1 cellular context compared by ENCODE assay signal in genomic region chr17:75456417-75457046, GRCh38.
TF ChIP-seq lines count a peak whose summit lies in the region.

Gene TMEM94, plus strand, starts transcription at chr17:75456635. Its CDS starts 15,271 bp downstream, at chr17:75471906.

TF ChIP-seq in HEK293, 187 proteins besides CTCF, POLR2A, EP300 and RAD21 (continued from another document):
- 0 out of 2 replicates have a peak, but pooled peaks have one; percentile 19 for TF ChIP-seq ZNF501 (tag by site-specific recombination; IDR thresholded peaks at IDR 0.05)
- TF ChIP-seq ZBTB7A (tag by site-specific recombination; IDR thresholded peaks at IDR 0.05; ENCODE audit: low read depth) = peak; percentile 98
- no peak for TF ChIP-seq GLI2 (tag by site-specific recombination; IDR thresholded peaks at IDR 0.05; ENCODE audit: borderline replicate concordance, low read depth)
- TF ChIP-seq KLF16 (tag by site-specific recombination; IDR thresholded peaks at IDR 0.05) = peak; percentile 55; the same call in 1 of the 2 replicates
- TF ChIP-seq ZNF157 (tag by site-specific recombination; IDR thresholded peaks at IDR 0.05) = no peak
- TF ChIP-seq ZNF146 (tag by site-specific recombination; IDR thresholded peaks at IDR 0.05) = no peak
- TF ChIP-seq ZXDB (tag by site-specific recombination; IDR thresholded peaks at IDR 0.05) = no peak; the same call in none of the 2 replicates
- no peak for TF ChIP-seq SALL2 (tag by site-specific recombination; IDR thresholded peaks at IDR 0.05; ENCODE audit: borderline replicate concordance)
- TF ChIP-seq ZNF777 (tag by site-specific recombination; IDR thresholded peaks at IDR 0.05; ENCODE audit: borderline replicate concordance) = no peak
- no peak for TF ChIP-seq ZNF785 (tag by site-specific recombination; IDR thresholded peaks at IDR 0.05)
- TF ChIP-seq IKZF3 (tag by site-specific recombination; IDR thresholded peaks at IDR 0.05) = no peak
- TF ChIP-seq ZNF2 (tag by site-specific recombination; IDR thresholded peaks at IDR 0.05) = peak; percentile 35; the same call in 1 of the 2 replicates
- TF ChIP-seq ZNF416 (tag by site-specific recombination; IDR thresholded peaks at IDR 0.05) = no peak
- TF ChIP-seq HOXA7 (CRISPR knock-in tag; IDR thresholded peaks at IDR 0.05; ENCODE audit: borderline replicate concordance) = peak; percentile 93
- no peak for TF ChIP-seq GLI4 (tag by site-specific recombination; IDR thresholded peaks at IDR 0.05)
- TF ChIP-seq, protein P1, sequence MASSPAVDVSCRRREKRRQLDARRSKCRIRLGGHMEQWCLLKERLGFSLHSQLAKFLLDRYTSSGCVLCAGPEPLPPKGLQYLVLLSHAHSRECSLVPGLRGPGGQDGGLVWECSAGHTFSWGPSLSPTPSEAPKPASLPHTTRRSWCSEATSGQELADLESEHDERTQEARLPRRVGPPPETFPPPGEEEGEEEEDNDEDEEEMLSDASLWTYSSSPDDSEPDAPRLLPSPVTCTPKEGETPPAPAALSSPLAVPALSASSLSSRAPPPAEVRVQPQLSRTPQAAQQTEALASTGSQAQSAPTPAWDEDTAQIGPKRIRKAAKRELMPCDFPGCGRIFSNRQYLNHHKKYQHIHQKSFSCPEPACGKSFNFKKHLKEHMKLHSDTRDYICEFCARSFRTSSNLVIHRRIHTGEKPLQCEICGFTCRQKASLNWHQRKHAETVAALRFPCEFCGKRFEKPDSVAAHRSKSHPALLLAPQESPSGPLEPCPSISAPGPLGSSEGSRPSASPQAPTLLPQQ (tag by site-specific recombination; IDR thresholded peaks at IDR 0.05) = no peak
- no peak for TF ChIP-seq ZNF600 (tag by site-specific recombination; IDR thresholded peaks at IDR 0.05)
- TF ChIP-seq, protein P2, sequence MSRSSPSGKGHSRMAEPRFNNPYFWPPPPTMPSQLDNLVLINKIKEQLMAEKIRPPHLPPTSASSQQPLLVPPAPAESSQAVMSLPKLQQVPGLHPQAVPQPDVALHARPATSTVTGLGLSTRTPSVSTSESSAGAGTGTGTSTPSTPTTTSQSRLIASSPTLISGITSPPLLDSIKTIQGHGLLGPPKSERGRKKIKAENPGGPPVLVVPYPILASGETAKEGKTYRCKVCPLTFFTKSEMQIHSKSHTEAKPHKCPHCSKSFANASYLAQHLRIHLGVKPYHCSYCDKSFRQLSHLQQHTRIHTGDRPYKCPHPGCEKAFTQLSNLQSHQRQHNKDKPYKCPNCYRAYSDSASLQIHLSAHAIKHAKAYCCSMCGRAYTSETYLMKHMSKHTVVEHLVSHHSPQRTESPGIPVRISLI (tag by site-specific recombination; IDR thresholded peaks at IDR 0.05) = no peak
- TF ChIP-seq KLF10 (tag by site-specific recombination; IDR thresholded peaks at IDR 0.05) = peak; percentile 96
- peak; percentile 91 for TF ChIP-seq ZNF341 (tag by site-specific recombination; IDR thresholded peaks at IDR 0.05; ENCODE audit: low read depth)
- TF ChIP-seq, protein P3, sequence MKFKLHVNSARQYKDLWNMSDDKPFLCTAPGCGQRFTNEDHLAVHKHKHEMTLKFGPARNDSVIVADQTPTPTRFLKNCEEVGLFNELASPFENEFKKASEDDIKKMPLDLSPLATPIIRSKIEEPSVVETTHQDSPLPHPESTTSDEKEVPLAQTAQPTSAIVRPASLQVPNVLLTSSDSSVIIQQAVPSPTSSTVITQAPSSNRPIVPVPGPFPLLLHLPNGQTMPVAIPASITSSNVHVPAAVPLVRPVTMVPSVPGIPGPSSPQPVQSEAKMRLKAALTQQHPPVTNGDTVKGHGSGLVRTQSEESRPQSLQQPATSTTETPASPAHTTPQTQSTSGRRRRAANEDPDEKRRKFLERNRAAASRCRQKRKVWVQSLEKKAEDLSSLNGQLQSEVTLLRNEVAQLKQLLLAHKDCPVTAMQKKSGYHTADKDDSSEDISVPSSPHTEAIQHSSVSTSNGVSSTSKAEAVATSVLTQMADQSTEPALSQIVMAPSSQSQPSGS (tag by site-specific recombination; IDR thresholded peaks at IDR 0.05; ENCODE audit: low read depth) = no peak
- TF ChIP-seq ZNF585B (tag by site-specific recombination; IDR thresholded peaks at IDR 0.05) = no peak
- peak; percentile 100 for TF ChIP-seq SP3 (tag by site-specific recombination; IDR thresholded peaks at IDR 0.05)
- peak; percentile 98 for TF ChIP-seq ZBTB17 (tag by site-specific recombination; IDR thresholded peaks at IDR 0.05)
- no peak for TF ChIP-seq ZFP41 (tag by site-specific recombination; IDR thresholded peaks at IDR 0.05; ENCODE audit: borderline replicate concordance)
- no peak for TF ChIP-seq ZNF140 (tag by site-specific recombination; IDR thresholded peaks at IDR 0.05)
- 0 out of 2 replicates have a peak, but pooled peaks have one; percentile 19 for TF ChIP-seq INSM2 (tag by site-specific recombination; IDR thresholded peaks at IDR 0.05)
- no peak for TF ChIP-seq ZNF571 (tag by site-specific recombination; IDR thresholded peaks at IDR 0.05)
- TF ChIP-seq, protein P4, sequence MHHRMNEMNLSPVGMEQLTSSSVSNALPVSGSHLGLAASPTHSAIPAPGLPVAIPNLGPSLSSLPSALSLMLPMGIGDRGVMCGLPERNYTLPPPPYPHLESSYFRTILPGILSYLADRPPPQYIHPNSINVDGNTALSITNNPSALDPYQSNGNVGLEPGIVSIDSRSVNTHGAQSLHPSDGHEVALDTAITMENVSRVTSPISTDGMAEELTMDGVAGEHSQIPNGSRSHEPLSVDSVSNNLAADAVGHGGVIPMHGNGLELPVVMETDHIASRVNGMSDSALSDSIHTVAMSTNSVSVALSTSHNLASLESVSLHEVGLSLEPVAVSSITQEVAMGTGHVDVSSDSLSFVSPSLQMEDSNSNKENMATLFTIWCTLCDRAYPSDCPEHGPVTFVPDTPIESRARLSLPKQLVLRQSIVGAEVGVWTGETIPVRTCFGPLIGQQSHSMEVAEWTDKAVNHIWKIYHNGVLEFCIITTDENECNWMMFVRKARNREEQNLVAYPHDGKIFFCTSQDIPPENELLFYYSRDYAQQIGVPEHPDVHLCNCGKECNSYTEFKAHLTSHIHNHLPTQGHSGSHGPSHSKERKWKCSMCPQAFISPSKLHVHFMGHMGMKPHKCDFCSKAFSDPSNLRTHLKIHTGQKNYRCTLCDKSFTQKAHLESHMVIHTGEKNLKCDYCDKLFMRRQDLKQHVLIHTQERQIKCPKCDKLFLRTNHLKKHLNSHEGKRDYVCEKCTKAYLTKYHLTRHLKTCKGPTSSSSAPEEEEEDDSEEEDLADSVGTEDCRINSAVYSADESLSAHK (tag by site-specific recombination; IDR thresholded peaks at IDR 0.05) = no peak; the same call in none of the 2 replicates
- TF ChIP-seq ZNF354C (tag by site-specific recombination; IDR thresholded peaks at IDR 0.05; ENCODE audit: borderline replicate concordance, low read depth) = no peak
- TF ChIP-seq ZNF558 (tag by site-specific recombination; IDR thresholded peaks at IDR 0.05) = no peak
- TF ChIP-seq, protein P5, sequence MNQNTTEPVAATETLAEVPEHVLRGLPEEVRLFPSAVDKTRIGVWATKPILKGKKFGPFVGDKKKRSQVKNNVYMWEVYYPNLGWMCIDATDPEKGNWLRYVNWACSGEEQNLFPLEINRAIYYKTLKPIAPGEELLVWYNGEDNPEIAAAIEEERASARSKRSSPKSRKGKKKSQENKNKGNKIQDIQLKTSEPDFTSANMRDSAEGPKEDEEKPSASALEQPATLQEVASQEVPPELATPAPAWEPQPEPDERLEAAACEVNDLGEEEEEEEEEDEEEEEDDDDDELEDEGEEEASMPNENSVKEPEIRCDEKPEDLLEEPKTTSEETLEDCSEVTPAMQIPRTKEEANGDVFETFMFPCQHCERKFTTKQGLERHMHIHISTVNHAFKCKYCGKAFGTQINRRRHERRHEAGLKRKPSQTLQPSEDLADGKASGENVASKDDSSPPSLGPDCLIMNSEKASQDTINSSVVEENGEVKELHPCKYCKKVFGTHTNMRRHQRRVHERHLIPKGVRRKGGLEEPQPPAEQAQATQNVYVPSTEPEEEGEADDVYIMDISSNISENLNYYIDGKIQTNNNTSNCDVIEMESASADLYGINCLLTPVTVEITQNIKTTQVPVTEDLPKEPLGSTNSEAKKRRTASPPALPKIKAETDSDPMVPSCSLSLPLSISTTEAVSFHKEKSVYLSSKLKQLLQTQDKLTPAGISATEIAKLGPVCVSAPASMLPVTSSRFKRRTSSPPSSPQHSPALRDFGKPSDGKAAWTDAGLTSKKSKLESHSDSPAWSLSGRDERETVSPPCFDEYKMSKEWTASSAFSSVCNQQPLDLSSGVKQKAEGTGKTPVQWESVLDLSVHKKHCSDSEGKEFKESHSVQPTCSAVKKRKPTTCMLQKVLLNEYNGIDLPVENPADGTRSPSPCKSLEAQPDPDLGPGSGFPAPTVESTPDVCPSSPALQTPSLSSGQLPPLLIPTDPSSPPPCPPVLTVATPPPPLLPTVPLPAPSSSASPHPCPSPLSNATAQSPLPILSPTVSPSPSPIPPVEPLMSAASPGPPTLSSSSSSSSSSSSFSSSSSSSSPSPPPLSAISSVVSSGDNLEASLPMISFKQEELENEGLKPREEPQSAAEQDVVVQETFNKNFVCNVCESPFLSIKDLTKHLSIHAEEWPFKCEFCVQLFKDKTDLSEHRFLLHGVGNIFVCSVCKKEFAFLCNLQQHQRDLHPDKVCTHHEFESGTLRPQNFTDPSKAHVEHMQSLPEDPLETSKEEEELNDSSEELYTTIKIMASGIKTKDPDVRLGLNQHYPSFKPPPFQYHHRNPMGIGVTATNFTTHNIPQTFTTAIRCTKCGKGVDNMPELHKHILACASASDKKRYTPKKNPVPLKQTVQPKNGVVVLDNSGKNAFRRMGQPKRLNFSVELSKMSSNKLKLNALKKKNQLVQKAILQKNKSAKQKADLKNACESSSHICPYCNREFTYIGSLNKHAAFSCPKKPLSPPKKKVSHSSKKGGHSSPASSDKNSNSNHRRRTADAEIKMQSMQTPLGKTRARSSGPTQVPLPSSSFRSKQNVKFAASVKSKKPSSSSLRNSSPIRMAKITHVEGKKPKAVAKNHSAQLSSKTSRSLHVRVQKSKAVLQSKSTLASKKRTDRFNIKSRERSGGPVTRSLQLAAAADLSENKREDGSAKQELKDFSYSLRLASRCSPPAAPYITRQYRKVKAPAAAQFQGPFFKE (tag by site-specific recombination; IDR thresholded peaks at IDR 0.05; ENCODE audit: borderline replicate concordance) = no peak
- no peak for TF ChIP-seq ZNF202 (tag by site-specific recombination; IDR thresholded peaks at IDR 0.05; ENCODE audit: borderline replicate concordance)
